8 cellular contexts compared by ENCODE assay signal in the genomic region with DNA sequence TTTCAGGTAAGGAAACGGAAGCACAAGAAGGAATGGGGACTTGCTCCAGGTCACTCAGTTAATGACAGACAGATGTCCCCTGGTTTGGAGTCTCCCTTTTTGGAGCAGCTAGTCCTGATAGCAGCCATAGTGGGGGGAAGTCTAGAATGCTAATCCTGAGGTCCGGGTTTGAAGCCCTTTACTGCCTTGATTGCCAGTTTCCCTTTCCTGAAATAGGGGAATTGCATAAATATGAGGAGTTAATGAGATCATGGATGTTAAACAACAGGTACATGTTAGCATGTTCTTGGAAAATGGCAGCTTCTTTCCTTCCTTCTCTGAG. TPM values are rescaled to one million over a fixed set of nuclear protein-coding genes. Genes with fewer than 3 reads are reported as not detected.
DNase-seq lines count a peak whose midpoint lies in the region; ATAC-seq, FAIRE-seq and TF ChIP-seq lines count a peak whose summit lies in the region.

No MANE protein-coding gene starts in this region.

- H3K27me3 Mint-ChIP-seq in activated CD4-positive, alpha-beta T cell treated with anti-CD3 and anti-CD28 coated beads for 36 hours = no peaks in the 10 kb centered on the region

- no peaks in the 10 kb centered on the region for H3K9me3 ChIP-seq in adrenal gland (replicated peaks in 1 of 3)
- no peaks in the 10 kb centered on the region for H3K9me3 ChIP-seq in thymus (ENCODE audit: control insufficient read depth)

- ATAC-seq in activated CD4-positive, alpha-beta T cell treated with anti-CD3 and anti-CD28 coated beads for 36 hours = no peak
- ATAC-seq in left colon (peak; percentile 3), GM21576 (IDR thresholded peaks at IDR 0.05; ENCODE audit: unreplicated experiment) (no peak)

- peaks cover 22% of the 10 kb centered on the region for H3K4me1 Mint-ChIP-seq in activated CD4-positive, alpha-beta T cell treated with anti-CD3 and anti-CD28 coated beads for 36 hours

- POLR2A ChIA-PET in activated CD4-positive, alpha-beta T cell treated with anti-CD3 and anti-CD28 coated beads for 36 hours (lab: Charles Lee) = no interaction called here

- H3K27ac ChIP-seq in adrenal gland (peak overlapping the region in 4 of 5 donors; percentile 63 to 96 (median 82)), thymus (ENCODE audit: low read depth) (peak overlapping the region; percentile 92)

- DNase-seq in activated CD4-positive, alpha-beta T cell treated with anti-CD3 and anti-CD28 coated beads for 36 hours = no peak
- DNase-seq in activated CD4-positive, alpha-beta T cell treated with anti-CD3 and anti-CD28 coated beads for 48 hours = no peak
- DNase-seq in adrenal gland = peak in 1 of 7 donors; percentile 14
- DNase-seq in left colon = no peak
- DNase-seq in GM12891 (ENCODE audit: insufficient read length, low spot score) = no peak
- no peak for DNase-seq in AML-193 (lab: John Stamatoyannopoulos, UW)

- CTCF ChIA-PET in activated CD4-positive, alpha-beta T cell treated with anti-CD3 and anti-CD28 coated beads for 36 hours (lab: Charles Lee) = interaction anchor here (0.6 to 1.6 kb wide), 9 partner anchors 12 to 257 kb away, joined by 3 to 7 read pairs (median 3); no protein-coding TSS in a partner anchor

- no peaks in the 10 kb centered on the region for H3K9me3 Mint-ChIP-seq in activated CD4-positive, alpha-beta T cell treated with anti-CD3 and anti-CD28 coated beads for 36 hours (ENCODE audit: low read depth)

- TF ChIP-seq POLR2A in adrenal gland (IDR thresholded peaks at IDR 0.05) (no peak), GM12891 (IDR thresholded peaks at IDR 0.05; ENCODE audit: low read depth, low read length) (no peak)

- H3K27ac Mint-ChIP-seq in activated CD4-positive, alpha-beta T cell treated with anti-CD3 and anti-CD28 coated beads for 36 hours = peak overlapping the region; percentile 97

- 12 to 23% (median 17%) methylated on average over 2 of the region's 2 CpGs for WGBS in adrenal gland, 4 donors
- 42% methylated on average over 2 of the region's 2 CpGs for WGBS in thymus

- no peak for TF ChIP-seq CTCF in adrenal gland (IDR thresholded peaks at IDR 0.05)

- H3K4me1 ChIP-seq in adrenal gland (replicated peaks in 1 of 2) (peaks cover 6 to 14% of the 10 kb centered on the region in 2 donors), thymus (ENCODE audit: control insufficient read depth, insufficient read depth, low read length) (peaks cover 11% of the 10 kb centered on the region)

- no peak for FAIRE-seq in GM12891 (lab: Jason Lieb, UNC)

- H3K27me3 ChIP-seq in adrenal gland = no peaks in the 10 kb centered on the region
- no peaks in the 10 kb centered on the region for H3K27me3 ChIP-seq in thymus (ENCODE audit: control insufficient read depth, insufficient read depth)

- peaks cover 0 to 3% of the 10 kb centered on the region in 2 donors for H3K36me3 ChIP-seq in adrenal gland (replicated peaks in 1 of 2)
- H3K36me3 ChIP-seq in thymus (ENCODE audit: control insufficient read depth, insufficient read depth) = peaks cover 8% of the 10 kb centered on the region

- peak overlapping the region; percentile 91 for H3K4me3 Mint-ChIP-seq in activated CD4-positive, alpha-beta T cell treated with anti-CD3 and anti-CD28 coated beads for 36 hours

- H3K4me3 ChIP-seq in adrenal gland (peak overlapping the region in 2 of 4 donors; percentile 74 to 89), thymus (ENCODE audit: low read length) (peak overlapping the region; percentile 80)

- intact Hi-C loops in activated CD4-positive, alpha-beta T cell treated with anti-CD3 and anti-CD28 coated beads for 36 hours (cut with DNase I, micrococcal nuclease) = loop anchor here (1.0 to 5.0 kb wide), 11 partner anchors 47 to 885 kb away; a partner anchor contains a TSS
- intact Hi-C loops in adrenal gland (cut with DNase I) = no loop called here
- intact Hi-C loops in left colon (cut with DNase I, micrococcal nuclease) = no loop called here

- H3K36me3 Mint-ChIP-seq in activated CD4-positive, alpha-beta T cell treated with anti-CD3 and anti-CD28 coated beads for 36 hours (ENCODE audit: low read depth) = no peaks in the 10 kb centered on the region

TF ChIP-seq in GM12891, 5 proteins besides CTCF, POLR2A, EP300 and RAD21:
- TF ChIP-seq TAF1 (IDR thresholded peaks at IDR 0.05; ENCODE audit: low read depth, low read length) (no peak), POU2F2 (IDR thresholded peaks at IDR 0.05; ENCODE audit: low read depth, low read length) (no peak), POLR2AphosphoS5 (IDR thresholded peaks at IDR 0.05; ENCODE audit: low read depth, low read length) (no peak), SPI1 (IDR thresholded peaks at IDR 0.05; ENCODE audit: low read depth, low read length) (no peak), PAX5 (IDR thresholded peaks at IDR 0.05; ENCODE audit: insufficient read depth, low read length, severe bottlenecking) (no peak)

RNA-seq across cellular contexts. Expression of a gene that starts 0.3 kb away (rescaled TPM):
- 10 to 100 TPM; 18.3 to 21.5 TPM for total RNA-seq in activated CD4-positive, alpha-beta T cell treated with anti-CD3 and anti-CD28 coated beads for 36 hours
- total RNA-seq in adrenal gland = 10 to 100 TPM in 7 of 8 donors, 1 to 10 TPM in 1; 8.7 to 17.8 (median 13.4) TPM
- polyA plus RNA-seq in adrenal gland = 1 to 10 TPM; 4.2 to 8.5 (median 5.9) TPM
- 1 to 10 TPM; 7.4 to 8.5 TPM for total RNA-seq in left colon
- 8.7 TPM for polyA plus RNA-seq in thymus
- 5.4 TPM for polyA plus RNA-seq in GM12891 (2012; ENCODE audit: low read depth, missing spikeins)

RNA-seq across cellular contexts. Expression of a gene that starts 46.5 kb away (rescaled TPM):
- total RNA-seq in activated CD4-positive, alpha-beta T cell treated with anti-CD3 and anti-CD28 coated beads for 36 hours = 10 to 100 TPM; 51.9 to 58.5 TPM
- total RNA-seq in adrenal gland (100 to 1,000 TPM; 105 to 213 (median 158) TPM), left colon (100 to 1,000 TPM in 1 of 2 donors, 10 to 100 TPM in 1; 89.3 to 117 TPM)
- polyA plus RNA-seq in adrenal gland (100 to 1,000 TPM in 1 of 3 donors, 10 to 100 TPM in 2; 51.5 to 137 (median 54.5) TPM), thymus (51.2 TPM)
- 26.3 TPM for polyA plus RNA-seq in GM12891 (2012; ENCODE audit: low read depth, missing spikeins)

Comparison
In these comparisons a context has a peak if more than half of its experiments do, and no peak if none do; other contexts are left out.
1. intact Hi-C loops: an anchor here in activated CD4-positive, alpha-beta T cell treated with anti-CD3 and anti-CD28 coated beads for 36 hours (1.0 to 5.0 kb wide); none called in adrenal gland and left colon.